Comparison of ENCODE assay signal across 26 cellular contexts in genomic region chr1:72601035-72601674, GRCh38.
"Had no signal": no experiment of that assay in that cellular context is flagged by ENCODE, and none has a peak within 500 bp of the region (broad histone marks: within the 10 kb centered on the region; RNA-seq: fewer than 3 reads in every experiment).

No MANE protein-coding gene starts in this region.

- H3K4me2 ChIP-seq: KMS-11 had no signal

- DNase-seq: activated CD4-positive, alpha-beta T cell treated with anti-CD3 and anti-CD28 coated beads for 48 hours; activated CD4-positive, alpha-beta T cell treated with anti-CD3 and anti-CD28 coated beads, Interleukin-2, amount 50 U/mL, for 4 hours; activated CD4-positive, CD25-positive, alpha-beta regulatory T cell treated with anti-CD3 and anti-CD28 coated beads, Interleukin-2, amount 50 U/mL, for 72 hours; activated CD8-positive, alpha-beta memory T cell treated with anti-CD3 and anti-CD28 coated beads, Interleukin-2, amount 50 U/mL, for 48 hours; activated CD8-positive, alpha-beta T cell treated with anti-CD3 and anti-CD28 coated beads, Interleukin-2, amount 10 ng/mL, durations not matched to agents 7 days and 5 days; activated naive CD4-positive, alpha-beta T cell treated with anti-CD3 and anti-CD28 coated beads, Interleukin-2, amount 50 U/mL, for 16 hours; activated naive CD8-positive, alpha-beta T cell treated with anti-CD3 and anti-CD28 coated beads, Interleukin-2, amount 50 U/mL, for 24 hours; activated T-cell treated with anti-CD3 and anti-CD28 coated beads, Interleukin-2, amount 50 U/mL, for 1 hour; amniotic stem cell; body of pancreas; MG63; MV-4-11; NCI-H1092 treated with DMSO at 0.1 percent for 48 hours; NCI-H1417 treated with DMSO at 0.1 percent for 48 hours; NCI-H1694; NCI-H2029; NCI-H2107; NCI-H446; NCI-H524; PC-3; SIG-M5; T-helper 17 cell; T-helper 9 cell had no signal

- ATAC-seq: activated CD8-positive, alpha-beta T cell treated with anti-CD3 and anti-CD28 coated beads, Interleukin-2, amount 10 ng/mL, durations not matched to agents 7 days and 5 days; activated naive CD8-positive, alpha-beta T cell treated with anti-CD3 and anti-CD28 coated beads, Interleukin-2, amount 50 U/mL, for 24 hours; body of pancreas; PC-3; T-helper 17 cell had no signal

- H3K4me3 Mint-ChIP-seq: activated CD8-positive, alpha-beta T cell treated with anti-CD3 and anti-CD28 coated beads, Interleukin-2, amount 10 ng/mL, durations not matched to agents 7 days and 5 days; activated naive CD8-positive, alpha-beta T cell treated with anti-CD3 and anti-CD28 coated beads, Interleukin-2, amount 50 U/mL, for 24 hours; central memory CD8-positive, alpha-beta T cell; T-helper 17 cell had no signal

- H3K27me3 Mint-ChIP-seq: activated naive CD8-positive, alpha-beta T cell treated with anti-CD3 and anti-CD28 coated beads, Interleukin-2, amount 50 U/mL, for 24 hours; central memory CD8-positive, alpha-beta T cell; T-helper 17 cell had no signal

- H3K36me3 ChIP-seq: ascending aorta, MG63 had no signal

- H3K9me3 ChIP-seq: ascending aorta, body of pancreas, MG63 had no signal

- H3K4me1 ChIP-seq: ascending aorta, body of pancreas had no signal

- H3K27ac Mint-ChIP-seq: activated CD8-positive, alpha-beta T cell treated with anti-CD3 and anti-CD28 coated beads, Interleukin-2, amount 10 ng/mL, durations not matched to agents 7 days and 5 days; activated naive CD8-positive, alpha-beta T cell treated with anti-CD3 and anti-CD28 coated beads, Interleukin-2, amount 50 U/mL, for 24 hours; T-helper 17 cell had no signal

- H3K27me3 ChIP-seq: ascending aorta, body of pancreas, MG63 had no signal

- H3K27ac ChIP-seq: ascending aorta, body of pancreas, KMS-11 had no signal

- H3K4me1 Mint-ChIP-seq: activated naive CD8-positive, alpha-beta T cell treated with anti-CD3 and anti-CD28 coated beads, Interleukin-2, amount 50 U/mL, for 24 hours; central memory CD8-positive, alpha-beta T cell; T-helper 17 cell had no signal

- H3K4me3 ChIP-seq: ascending aorta, body of pancreas, MG63 had no signal
